Comparison of ENCODE assay signal across 15 cellular contexts in genomic region chr7:39392151-39392550, GRCh38.
DNase-seq lines count a peak whose midpoint lies in the region; ATAC-seq, FAIRE-seq and TF ChIP-seq lines count a peak whose summit lies in the region.
"Had no signal": no experiment of that assay in that cellular context is flagged by ENCODE, and none has a peak within 500 bp of the region (broad histone marks: within the 10 kb centered on the region; RNA-seq: fewer than 3 reads in every experiment).

No MANE protein-coding gene starts in this region.

- FAIRE-seq in GM12878 (lab: Jason Lieb, UNC) = no peak
- FAIRE-seq: H1 had no signal

- no peak overlapping the region for H3K4me3 Mint-ChIP-seq in stimulated activated memory B cell treated with anti-CD40 and anti-IgM and Interleukin-4, amounts not matched to agents 10 μg/mL and 1 μg/mL and 100 μg/mL, for 72 hours
- H3K4me3 Mint-ChIP-seq: B cell; CD8-positive, alpha-beta T cell; H9 had no signal

- no peaks in the 10 kb centered on the region for H4K20me1 ChIP-seq in GM12878 (ENCODE audit: control insufficient read depth, insufficient read depth)
- H4K20me1 ChIP-seq: BLaER1 treated with 17β-estradiol and CSF1 and Interleukin-3, amounts not matched to agents 10 nM and 100 nM had no signal

- SMC1A ChIA-PET in GM12878 (lab: Charles Lee; ENCODE audit: uncharacterized antibody, unreplicated experiment) = interaction anchor here (1.0 to 1.3 kb wide), 2 partner anchors 11 to 34 kb away, joined by 3 to 5 read pairs; no protein-coding TSS in a partner anchor

- RAD21 ChIA-PET in GM12878 (lab: Charles Lee; ENCODE audit: unreplicated experiment) = no interaction called here

- H3K4me2 ChIP-seq in GM12878 (ENCODE audit: control insufficient read depth, insufficient read depth) = no peak overlapping the region
- H3K4me2 ChIP-seq: BLaER1 treated with 17β-estradiol and CSF1 and Interleukin-3, amounts not matched to agents 10 nM and 100 nM had no signal

- DNase-seq in GM12878 (ENCODE audit: low read depth, low spot score) (no peak), cortex of kidney (lab: John Stamatoyannopoulos, UW) (no peak)
- no peak for DNase-seq in stimulated activated CD4-positive, alpha-beta T cell treated with anti-CD3 and anti-CD28 coated beads, Interleukin-2, amount 100 ng/mL, for 24 hours
- DNase-seq: Calu3; CD8-positive, alpha-beta T cell; DMS79 treated with DMSO at 0.1 percent for 48 hours; GF-D8; H9 had no signal

- H3K79me2 ChIP-seq in GM12878 (ENCODE audit: control insufficient read depth, insufficient read depth, low read length) = no peaks in the 10 kb centered on the region

- no peaks in the 10 kb centered on the region for H3K36me3 Mint-ChIP-seq in stimulated activated memory B cell treated with anti-CD40 and anti-IgM and Interleukin-4, amounts not matched to agents 10 μg/mL and 1 μg/mL and 100 μg/mL, for 72 hours
- H3K36me3 Mint-ChIP-seq: CD8-positive, alpha-beta T cell had no signal

- no peaks in the 10 kb centered on the region for H3K4me1 Mint-ChIP-seq in stimulated activated memory B cell treated with anti-CD40 and anti-IgM and Interleukin-4, amounts not matched to agents 10 μg/mL and 1 μg/mL and 100 μg/mL, for 72 hours
- H3K4me1 Mint-ChIP-seq: B cell had no signal

- H3K27me3 ChIP-seq in GM12878 (replicated peaks in 1 of 2; ENCODE audit: control insufficient read depth in 2 of 2, insufficient read depth in 2 of 2, low read length in 1 of 2) = no peaks in the 10 kb centered on the region; a peak in 1 of 4 replicates
- H3K27me3 ChIP-seq: BLaER1 treated with 17β-estradiol and CSF1 and Interleukin-3, amounts not matched to agents 10 nM and 100 nM had no signal

- in situ Hi-C loops in GM12878 (cut with MboI) = no loop called here

- TF ChIP-seq EP300 in GM12878 (IDR thresholded peaks at IDR 0.05; ENCODE audit: borderline replicate concordance in 1 of 2, control insufficient read depth in 1 of 2, low read depth in 2 of 2, low read length in 2 of 2) = no peak

- no peak overlapping the region for H3K4me3 ChIP-seq in GM12878
- H3K4me3 ChIP-seq: BLaER1 treated with 17β-estradiol and CSF1 and Interleukin-3, amounts not matched to agents 10 nM and 100 nM had no signal

- no peaks in the 10 kb centered on the region for H3K9me3 ChIP-seq in GM12878 (replicated peaks; ENCODE audit: control insufficient read depth, insufficient read depth, low read length)
- H3K9me3 ChIP-seq: BLaER1 treated with 17β-estradiol and CSF1 and Interleukin-3, amounts not matched to agents 10 nM and 100 nM had no signal

- H3K36me3 ChIP-seq in GM12878 (ENCODE audit: control insufficient read depth in 2 of 2, insufficient read depth in 2 of 2, low read length in 1 of 2) = no peaks in the 10 kb centered on the region
- H3K36me3 ChIP-seq: BLaER1 treated with 17β-estradiol and CSF1 and Interleukin-3, amounts not matched to agents 10 nM and 100 nM had no signal

- TF ChIP-seq POLR2A in GM12878 (IDR thresholded peaks at IDR 0.05; ENCODE audit: low read depth, low read length) = no peak

- TF ChIP-seq RAD21 in GM12878 (IDR thresholded peaks at IDR 0.05; ENCODE audit: insufficient read depth, low read depth, low read length) = no peak

- POLR2A ChIA-PET in GM12878 (lab: Charles Lee) = no interaction called here

- H3K27ac ChIP-seq in GM12878 (ENCODE audit: control insufficient read depth, insufficient read depth) = no peak overlapping the region
- H3K27ac ChIP-seq: BLaER1 treated with 17β-estradiol and CSF1 and Interleukin-3, amounts not matched to agents 10 nM and 100 nM; HL-60 had no signal

- ATAC-seq in GM18502 (IDR thresholded peaks at IDR 0.05; ENCODE audit: poor library complexity, unreplicated experiment) (peak; percentile 52), HG02610 (IDR thresholded peaks at IDR 0.05; ENCODE audit: unreplicated experiment) (peak; percentile 44), GM12878 (peak; percentile 85)
- no peak for ATAC-seq in stimulated activated memory B cell treated with anti-CD40 and anti-IgM and Interleukin-4, amounts not matched to agents 10 μg/mL and 1 μg/mL and 100 μg/mL, for 72 hours
- ATAC-seq: CD8-positive, alpha-beta T cell had no signal

- H3K27me3 Mint-ChIP-seq in stimulated activated memory B cell treated with anti-CD40 and anti-IgM and Interleukin-4, amounts not matched to agents 10 μg/mL and 1 μg/mL and 100 μg/mL, for 72 hours = peaks cover 27% of the 10 kb centered on the region

- intact Hi-C loops in GM12878 (cut with micrococcal nuclease; ENCODE audit: unreplicated experiment) = no loop called here

- no peaks in the 10 kb centered on the region for H3K4me1 ChIP-seq in GM12878 (ENCODE audit: control insufficient read depth, insufficient read depth, low read length)
- H3K4me1 ChIP-seq: BLaER1 treated with 17β-estradiol and CSF1 and Interleukin-3, amounts not matched to agents 10 nM and 100 nM had no signal

- CTCF ChIA-PET in GM12878 (lab: Yijun Ruan, JAX) = no interaction called here

- no peak overlapping the region for H2AFZ ChIP-seq in GM12878 (ENCODE audit: control insufficient read depth, low read depth, low read length)

- H3K27ac Mint-ChIP-seq in stimulated activated memory B cell treated with anti-CD40 and anti-IgM and Interleukin-4, amounts not matched to agents 10 μg/mL and 1 μg/mL and 100 μg/mL, for 72 hours = no peak overlapping the region
- H3K27ac Mint-ChIP-seq: B cell; CD8-positive, alpha-beta T cell; H9 had no signal

- 0% methylated on average over 2 of the region's 2 CpGs for WGBS in GM12878 (ENCODE audit: insufficient coverage, insufficient replicate concordance, low lambda C conversion rate, missing lambda C conversion rate)

- no peak for TF ChIP-seq CTCF in GM12878 (IDR thresholded peaks at IDR 0.05 in 2 of 3, conservative IDR thresholded peaks at IDR 0.05 in 1 of 3; ENCODE audit: control insufficient read depth in 2 of 3, extremely low read depth in 1 of 3, insufficient read depth in 1 of 3, low read depth in 3 of 3, low read length in 3 of 3)

- H3K9me3 Mint-ChIP-seq in stimulated activated memory B cell treated with anti-CD40 and anti-IgM and Interleukin-4, amounts not matched to agents 10 μg/mL and 1 μg/mL and 100 μg/mL, for 72 hours = no peaks in the 10 kb centered on the region
- H3K9me3 Mint-ChIP-seq: CD8-positive, alpha-beta T cell; H9 had no signal

- H3K9ac ChIP-seq in GM12878 (ENCODE audit: control insufficient read depth, insufficient read depth, low read length) = no peak overlapping the region
- H3K9ac ChIP-seq: BLaER1 treated with 17β-estradiol and CSF1 and Interleukin-3, amounts not matched to agents 10 nM and 100 nM had no signal

- BruUV-seq in GM12878 (replicated peaks; lab: Mats Ljungman, UMichigan) = no TSS peak

TF ChIP-seq in GM12878, 131 proteins besides CTCF, POLR2A, EP300 and RAD21:
- TF ChIP-seq FOXM1 (IDR thresholded peaks at IDR 0.05; ENCODE audit: low read depth, low read length) (no peak), IKZF1 (conservative IDR thresholded peaks at IDR 0.05) (0 out of 2 replicates have a peak, but pooled peaks have one; percentile 28)
TF ChIP-seq in GM12878: peak in this region for 1.
